24 cellular contexts compared by ENCODE assay signal in the genomic region with DNA sequence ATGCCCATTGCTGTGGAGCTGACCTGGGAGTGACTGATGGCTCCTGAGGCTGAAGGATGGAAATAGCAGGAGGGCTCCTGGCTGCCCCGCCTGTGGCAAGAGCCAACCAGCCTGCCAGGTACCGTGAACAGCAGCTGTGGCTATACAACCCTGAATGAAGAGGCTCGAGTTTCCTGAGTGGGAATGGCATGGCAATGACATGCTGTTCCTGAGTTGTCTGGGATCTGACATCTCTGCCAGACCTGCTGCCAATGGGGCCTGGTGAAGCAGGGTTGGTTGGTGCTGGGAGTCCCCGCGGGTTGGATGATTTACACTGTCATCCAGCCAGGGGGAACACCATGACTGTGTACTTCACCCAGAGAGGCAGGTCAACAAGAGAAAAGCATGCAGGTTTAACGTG. TPM values are rescaled to one million over a fixed set of nuclear protein-coding genes. Genes with fewer than 3 reads are reported as not detected.
"Had no signal": no experiment of that assay in that cellular context is flagged by ENCODE, and none has a peak within 500 bp of the region (broad histone marks: within the 10 kb centered on the region; RNA-seq: fewer than 3 reads in every experiment).

No MANE protein-coding gene starts in this region.

- ATAC-seq: activated CD4-positive, CD25-positive, alpha-beta regulatory T cell treated with anti-CD3 and anti-CD28 coated beads, Interleukin-2, amount 50 U/mL, for 24 hours; foreskin keratinocyte; lower lobe of right lung; mucosa of descending colon had no signal

- DNase-seq: activated CD4-positive, alpha-beta memory T cell treated with anti-CD3 and anti-CD28 coated beads, Interleukin-2, amount 10 ng/mL, durations not matched to agents 7 days and 5 days; activated CD4-positive, alpha-beta T cell treated with anti-CD3 and anti-CD28 coated beads, Interleukin-2, amount 10 ng/mL, durations not matched to agents 24 days and 14 days; activated gamma-delta T cell; aorta; caudate nucleus; effector memory CD4-positive, alpha-beta T cell; foreskin keratinocyte; lower lobe of right lung; mesendoderm; mucosa of descending colon; naive B cell; occipital lobe; sigmoid colon; stimulated activated CD4-positive, alpha-beta T cell treated with anti-CD3 and anti-CD28 coated beads, Interleukin-2, amount 100 ng/mL, for 48 hours; stimulated activated naive CD4-positive, alpha-beta T cell treated with Interleukin-2 at 50 U/mL for 16 hours; transverse colon had no signal

- H3K4me3 ChIP-seq: lower lobe of right lung, mucosa of descending colon, sigmoid colon, transverse colon had no signal

- H3K9me3 ChIP-seq: lower lobe of right lung, mucosa of descending colon, sigmoid colon, transverse colon had no signal

- H3K4me1 ChIP-seq: foreskin keratinocyte, lower lobe of right lung, sigmoid colon, transverse colon had no signal

- H3K27ac ChIP-seq: foreskin keratinocyte, lower lobe of right lung, sigmoid colon, transverse colon, VCaP had no signal

- H3K27me3 ChIP-seq: foreskin keratinocyte, sigmoid colon, transverse colon had no signal

- FAIRE-seq: colon, islet of Langerhans, urothelium cell line had no signal

- H3K36me3 ChIP-seq: lower lobe of right lung, sigmoid colon, transverse colon had no signal

RNA-seq across cellular contexts. Expression of gene LRRC10, which starts 31.8 kb away (rescaled TPM):
- total RNA-seq: activated CD4-positive, alpha-beta memory T cell treated with anti-CD3 and anti-CD28 coated beads, Interleukin-2, amount 10 ng/mL, durations not matched to agents 7 days and 5 days; activated CD4-positive, alpha-beta T cell treated with anti-CD3 and anti-CD28 coated beads, Interleukin-2, amount 10 ng/mL, durations not matched to agents 24 days and 14 days; activated T-helper 1 cell treated with anti-CD3 and anti-CD28 coated beads, Interleukin-12 subunit alpha, Interleukin-12 subunit beta, Interleukin-2, Interleukin-4 antibody, amounts not matched to agents 30 ng/mL and 10 ng/mL and 1 ng/mL, durations not matched to agents 14 hours and 24 hours and 36 hours; aorta; dermis microvascular lymphatic vessel endothelial cell; foreskin keratinocyte; lower lobe of right lung; mucosa of descending colon; occipital lobe; sigmoid colon; T-helper 2 cell treated with Interferon-gamma antibody and Interleukin-4, amounts not matched to agents 100 ng/mL and 5 ng/mL, for 36 hours; transverse colon had no signal

RNA-seq across cellular contexts. Expression of gene BEST3, which starts 56.6 kb away (rescaled TPM):
- total RNA-seq: activated CD4-positive, alpha-beta memory T cell treated with anti-CD3 and anti-CD28 coated beads, Interleukin-2, amount 10 ng/mL, durations not matched to agents 7 days and 5 days; activated CD4-positive, alpha-beta T cell treated with anti-CD3 and anti-CD28 coated beads, Interleukin-2, amount 10 ng/mL, durations not matched to agents 24 days and 14 days; activated T-helper 1 cell treated with anti-CD3 and anti-CD28 coated beads, Interleukin-12 subunit alpha, Interleukin-12 subunit beta, Interleukin-2, Interleukin-4 antibody, amounts not matched to agents 30 ng/mL and 10 ng/mL and 1 ng/mL, durations not matched to agents 14 hours and 24 hours and 36 hours; aorta; lower lobe of right lung; sigmoid colon; T-helper 2 cell treated with Interferon-gamma antibody and Interleukin-4, amounts not matched to agents 100 ng/mL and 5 ng/mL, for 36 hours; transverse colon had no signal
